Comparison of ENCODE assay signal across 1 cellular context in the genomic region with DNA sequence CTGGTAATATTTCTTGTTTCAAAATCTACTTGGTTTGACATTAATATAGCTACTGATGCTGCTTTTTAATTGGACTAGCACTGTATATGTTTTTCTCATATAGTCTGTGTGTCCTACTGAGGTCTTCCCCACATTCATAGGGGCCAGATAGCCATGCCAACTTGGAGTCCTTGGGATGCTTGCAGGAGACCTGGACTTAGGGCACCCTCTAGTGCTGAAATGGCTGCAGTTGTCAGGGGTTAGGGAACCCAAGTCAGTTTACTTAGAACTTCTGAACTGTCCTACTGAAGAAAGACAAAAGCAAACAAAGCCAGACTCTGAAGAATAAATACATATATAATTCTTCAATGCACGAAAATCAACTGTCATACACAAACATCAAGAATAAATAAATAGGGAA.
TF ChIP-seq lines count a peak whose summit lies in the region.

No MANE protein-coding gene starts in this region.

TF ChIP-seq in GM23338, 12 proteins besides CTCF, POLR2A, EP300 and RAD21 (continued from another document):
- TF ChIP-seq ZNF462 (CRISPR knock-in tag; IDR thresholded peaks at IDR 0.05) (no peak), STAT1 (IDR thresholded peaks at IDR 0.05; ENCODE audit: unreplicated experiment) (no peak), JUNB (IDR thresholded peaks at IDR 0.05; ENCODE audit: unreplicated experiment) (no peak), CREB1 (CRISPR knock-in tag; IDR thresholded peaks at IDR 0.05; ENCODE audit: low read depth) (no peak), NANOG (IDR thresholded peaks at IDR 0.05; ENCODE audit: borderline replicate concordance) (no peak), ZNF331 (CRISPR knock-in tag; IDR thresholded peaks at IDR 0.05; ENCODE audit: low read depth) (no peak), EZH2phosphoT487 (IDR thresholded peaks at IDR 0.05; ENCODE audit: unreplicated experiment) (no peak), EZH2 (IDR thresholded peaks at IDR 0.05; ENCODE audit: low read depth, unreplicated experiment) (no peak), POLR2AphosphoS5 (IDR thresholded peaks at IDR 0.05; ENCODE audit: low read depth) (no peak)
- TF ChIP-seq, protein P1, sequence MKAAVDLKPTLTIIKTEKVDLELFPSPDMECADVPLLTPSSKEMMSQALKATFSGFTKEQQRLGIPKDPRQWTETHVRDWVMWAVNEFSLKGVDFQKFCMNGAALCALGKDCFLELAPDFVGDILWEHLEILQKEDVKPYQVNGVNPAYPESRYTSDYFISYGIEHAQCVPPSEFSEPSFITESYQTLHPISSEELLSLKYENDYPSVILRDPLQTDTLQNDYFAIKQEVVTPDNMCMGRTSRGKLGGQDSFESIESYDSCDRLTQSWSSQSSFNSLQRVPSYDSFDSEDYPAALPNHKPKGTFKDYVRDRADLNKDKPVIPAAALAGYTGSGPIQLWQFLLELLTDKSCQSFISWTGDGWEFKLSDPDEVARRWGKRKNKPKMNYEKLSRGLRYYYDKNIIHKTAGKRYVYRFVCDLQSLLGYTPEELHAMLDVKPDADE (IDR thresholded peaks at IDR 0.05): no peak
- TF ChIP-seq, protein P2, sequence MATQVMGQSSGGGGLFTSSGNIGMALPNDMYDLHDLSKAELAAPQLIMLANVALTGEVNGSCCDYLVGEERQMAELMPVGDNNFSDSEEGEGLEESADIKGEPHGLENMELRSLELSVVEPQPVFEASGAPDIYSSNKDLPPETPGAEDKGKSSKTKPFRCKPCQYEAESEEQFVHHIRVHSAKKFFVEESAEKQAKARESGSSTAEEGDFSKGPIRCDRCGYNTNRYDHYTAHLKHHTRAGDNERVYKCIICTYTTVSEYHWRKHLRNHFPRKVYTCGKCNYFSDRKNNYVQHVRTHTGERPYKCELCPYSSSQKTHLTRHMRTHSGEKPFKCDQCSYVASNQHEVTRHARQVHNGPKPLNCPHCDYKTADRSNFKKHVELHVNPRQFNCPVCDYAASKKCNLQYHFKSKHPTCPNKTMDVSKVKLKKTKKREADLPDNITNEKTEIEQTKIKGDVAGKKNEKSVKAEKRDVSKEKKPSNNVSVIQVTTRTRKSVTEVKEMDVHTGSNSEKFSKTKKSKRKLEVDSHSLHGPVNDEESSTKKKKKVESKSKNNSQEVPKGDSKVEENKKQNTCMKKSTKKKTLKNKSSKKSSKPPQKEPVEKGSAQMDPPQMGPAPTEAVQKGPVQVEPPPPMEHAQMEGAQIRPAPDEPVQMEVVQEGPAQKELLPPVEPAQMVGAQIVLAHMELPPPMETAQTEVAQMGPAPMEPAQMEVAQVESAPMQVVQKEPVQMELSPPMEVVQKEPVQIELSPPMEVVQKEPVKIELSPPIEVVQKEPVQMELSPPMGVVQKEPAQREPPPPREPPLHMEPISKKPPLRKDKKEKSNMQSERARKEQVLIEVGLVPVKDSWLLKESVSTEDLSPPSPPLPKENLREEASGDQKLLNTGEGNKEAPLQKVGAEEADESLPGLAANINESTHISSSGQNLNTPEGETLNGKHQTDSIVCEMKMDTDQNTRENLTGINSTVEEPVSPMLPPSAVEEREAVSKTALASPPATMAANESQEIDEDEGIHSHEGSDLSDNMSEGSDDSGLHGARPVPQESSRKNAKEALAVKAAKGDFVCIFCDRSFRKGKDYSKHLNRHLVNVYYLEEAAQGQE (IDR thresholded peaks at IDR 0.05; ENCODE audit: unreplicated experiment): no peak
